Comparison of ENCODE assay signal across 20 cellular contexts in genomic region chr2:84701880-84702279, GRCh38.
DNase-seq lines count a peak whose midpoint lies in the region; ATAC-seq and TF ChIP-seq lines count a peak whose summit lies in the region.
"Had no signal": no experiment of that assay in that cellular context is flagged by ENCODE, and none has a peak within 500 bp of the region (broad histone marks: within the 10 kb centered on the region; RNA-seq: fewer than 3 reads in every experiment).

No MANE protein-coding gene starts in this region.

- no peaks in the 10 kb centered on the region for H3K9me2 ChIP-seq in Karpas-422 (replicated peaks; ENCODE audit: insufficient read depth, low read length)

- no peaks in the 10 kb centered on the region for H3K79me2 ChIP-seq in Karpas-422 (ENCODE audit: low read length)

- H2AFZ ChIP-seq in Karpas-422 (ENCODE audit: low read length) = no peak overlapping the region

- no peaks in the 10 kb centered on the region for H3K9me3 ChIP-seq in Karpas-422 (ENCODE audit: low read length)
- no peaks in the 10 kb centered on the region for H3K9me3 ChIP-seq in ascending aorta
- H3K9me3 ChIP-seq: heart left ventricle, pancreas had no signal

- H3K4me1 ChIP-seq in Karpas-422 (ENCODE audit: low read length) (peaks cover under 1% of the 10 kb centered on the region; the same call in 1 of the 2 replicates), ascending aorta (no peaks in the 10 kb centered on the region)
- H3K4me1 ChIP-seq: heart left ventricle, pancreas, spleen had no signal

- H3K36me3 ChIP-seq in Karpas-422 (ENCODE audit: insufficient read depth, low read length) = no peaks in the 10 kb centered on the region
- H3K36me3 ChIP-seq in ascending aorta = no peaks in the 10 kb centered on the region
- H3K36me3 ChIP-seq: heart left ventricle, pancreas, spleen had no signal

- no peak overlapping the region for H3K9ac ChIP-seq in Karpas-422 (ENCODE audit: low read length)

- H3K27me3 ChIP-seq in Karpas-422 (ENCODE audit: low read length) (0 out of 2 replicates have a peak, but pooled peaks cover 4% of the 10 kb centered on the region), ascending aorta (no peaks in the 10 kb centered on the region)
- H3K27me3 ChIP-seq: heart left ventricle, pancreas, spleen had no signal

- no peak for ATAC-seq in GM21447 (IDR thresholded peaks at IDR 0.05; ENCODE audit: unreplicated experiment)
- ATAC-seq: activated CD8-positive, alpha-beta memory T cell treated with anti-CD3 and anti-CD28 coated beads, Interleukin-2, amount 10 ng/mL, durations not matched to agents 7 days and 5 days; effector memory CD8-positive, alpha-beta T cell; GM12878; heart left ventricle; pancreas; WTC11 had no signal

- TF ChIP-seq CTCF in epithelial cell of proximal tubule (conservative IDR thresholded peaks at IDR 0.05; ENCODE audit: low read depth, low read length) (no peak), ascending aorta (IDR thresholded peaks at IDR 0.05) (no peak)

- no peak overlapping the region for H3K27ac ChIP-seq in Karpas-422 (ENCODE audit: low read length)
- no peak overlapping the region for H3K27ac ChIP-seq in ascending aorta
- H3K27ac ChIP-seq: heart left ventricle, pancreas, spleen had no signal

- intact Hi-C loops in ascending aorta (cut with DNase I) = no loop called here

- H4K20me1 ChIP-seq in Karpas-422 (ENCODE audit: insufficient read depth, low read depth, low read length) = no peaks in the 10 kb centered on the region

- H3K4me3 ChIP-seq in epithelial cell of proximal tubule (ENCODE audit: low read depth, low read length) (no peak overlapping the region), Karpas-422 (ENCODE audit: low read length) (no peak overlapping the region), ascending aorta (no peak overlapping the region)
- H3K4me3 ChIP-seq: GM12878, heart left ventricle, pancreas, spleen had no signal

- DNase-seq in EL (peak; percentile 93), RPMI7951 (ENCODE audit: low read depth) (peak; percentile 73), epithelial cell of proximal tubule (ENCODE audit: low read depth) (peak; percentile 18), non-pigmented ciliary epithelial cell (ENCODE audit: low read depth) (peak; percentile 77), NCI-H2081 treated with DMSO at 0.1 percent for 48 hours (lab: John Stamatoyannopoulos, UW) (no peak), Karpas-422 (no peak), ascending aorta (ENCODE audit: low spot score in 2 of 2) (no peak)
- DNase-seq: activated CD8-positive, alpha-beta memory T cell treated with anti-CD3 and anti-CD28 coated beads, Interleukin-2, amount 10 ng/mL, durations not matched to agents 7 days and 5 days; activated naive CD4-positive, alpha-beta T cell; effector memory CD8-positive, alpha-beta T cell; H7; heart left ventricle; NCI-H1417; NCI-H446; pancreas; spleen; stimulated activated naive CD4-positive, alpha-beta T cell treated with Interleukin-2 at 50 U/mL for 16 hours had no signal

- no peak overlapping the region for H3K4me2 ChIP-seq in Karpas-422 (ENCODE audit: low read depth, low read length, poor library complexity, severe bottlenecking)

Comparison
In these comparisons a context has a peak if more than half of its experiments do, and no peak if none do; other contexts are left out.
1. DNase-seq: peak in EL (single experiment), RPMI7951 (single experiment), epithelial cell of proximal tubule (single experiment) and non-pigmented ciliary epithelial cell (single experiment); none in NCI-H2081 treated with DMSO at 0.1 percent for 48 hours (single experiment), Karpas-422 (single experiment) and ascending aorta (0 of 2).